1 cellular context compared by ENCODE assay signal in genomic region chr19:11558881-11559828, GRCh38.
TF ChIP-seq lines count a peak whose summit lies in the region.

Gene ELOF1, minus strand, starts transcription at chr19:11559230. Its CDS starts 4,883 bp downstream, at chr19:11554347.

TF ChIP-seq in HepG2, 621 proteins besides CTCF, POLR2A, EP300 and RAD21 (continued from another document and continues in another):
- TF ChIP-seq, protein P1, sequence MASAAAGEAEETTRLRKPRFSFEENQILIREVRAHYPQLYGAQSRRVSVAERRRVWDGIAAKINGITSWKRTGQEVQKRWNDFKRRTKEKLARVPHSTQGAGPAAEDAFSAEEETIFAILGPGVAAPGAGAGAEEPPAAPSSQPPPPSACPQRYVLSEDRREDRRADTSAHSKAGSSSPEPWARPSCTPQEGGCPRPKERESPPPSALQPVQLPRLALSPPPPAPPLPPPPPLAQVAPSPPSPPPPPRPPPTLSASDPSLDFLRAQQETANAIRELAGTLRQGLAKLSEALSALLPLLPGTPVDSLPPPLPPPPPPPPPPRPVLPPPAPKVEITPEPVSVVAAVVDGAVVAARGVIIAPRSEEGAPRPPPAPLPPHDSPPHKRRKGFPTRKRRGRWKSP (CRISPR knock-in tag; IDR thresholded peaks at IDR 0.05) = 0 out of 2 replicates have a peak, but pooled peaks have one; percentile 7
- 0 out of 2 replicates have a peak, but pooled peaks have one; percentile 32 for TF ChIP-seq PHF21A (CRISPR knock-in tag; IDR thresholded peaks at IDR 0.05)
- no peak; the same call in 1 of the 2 replicates for TF ChIP-seq ZZZ3 (CRISPR knock-in tag; IDR thresholded peaks at IDR 0.05; ENCODE audit: borderline replicate concordance)
- TF ChIP-seq RFXAP (CRISPR knock-in tag; IDR thresholded peaks at IDR 0.05; ENCODE audit: borderline replicate concordance) = no peak
- no peak for TF ChIP-seq CEBPG (CRISPR knock-in tag; IDR thresholded peaks at IDR 0.05)
- TF ChIP-seq, protein P2, sequence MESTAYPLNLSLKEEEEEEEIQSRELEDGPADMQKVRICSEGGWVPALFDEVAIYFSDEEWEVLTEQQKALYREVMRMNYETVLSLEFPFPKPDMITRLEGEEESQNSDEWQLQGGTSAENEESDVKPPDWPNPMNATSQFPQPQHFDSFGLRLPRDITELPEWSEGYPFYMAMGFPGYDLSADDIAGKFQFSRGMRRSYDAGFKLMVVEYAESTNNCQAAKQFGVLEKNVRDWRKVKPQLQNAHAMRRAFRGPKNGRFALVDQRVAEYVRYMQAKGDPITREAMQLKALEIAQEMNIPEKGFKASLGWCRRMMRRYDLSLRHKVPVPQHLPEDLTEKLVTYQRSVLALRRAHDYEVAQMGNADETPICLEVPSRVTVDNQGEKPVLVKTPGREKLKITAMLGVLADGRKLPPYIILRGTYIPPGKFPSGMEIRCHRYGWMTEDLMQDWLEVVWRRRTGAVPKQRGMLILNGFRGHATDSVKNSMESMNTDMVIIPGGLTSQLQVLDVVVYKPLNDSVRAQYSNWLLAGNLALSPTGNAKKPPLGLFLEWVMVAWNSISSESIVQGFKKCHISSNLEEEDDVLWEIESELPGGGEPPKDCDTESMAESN (CRISPR knock-in tag; conservative IDR thresholded peaks at IDR 0.05) = peak; percentile 60; the same call in 1 of the 2 replicates
- TF ChIP-seq KDM5A (IDR thresholded peaks at IDR 0.05; ENCODE audit: borderline replicate concordance, low read length) = peak; percentile 72; the same call in 1 of the 2 replicates
- TF ChIP-seq GABPB1 (CRISPR knock-in tag; IDR thresholded peaks at IDR 0.05) = peak; percentile 96
- no peak for TF ChIP-seq ZNF737 (CRISPR knock-in tag; IDR thresholded peaks at IDR 0.05; ENCODE audit: borderline replicate concordance)
- peak; percentile 81 for TF ChIP-seq TEAD3 (CRISPR knock-in tag; optimal IDR thresholded peaks at IDR 0.05; ENCODE audit: borderline replicate concordance)
- no peak for TF ChIP-seq ZNF768 (CRISPR knock-in tag; IDR thresholded peaks at IDR 0.05)
- TF ChIP-seq SIN3A (IDR thresholded peaks at IDR 0.05; ENCODE audit: borderline replicate concordance, low read depth, low read length) = peak; percentile 92; the same call in 1 of the 2 replicates
- TF ChIP-seq ZNF280B (CRISPR knock-in tag; IDR thresholded peaks at IDR 0.05; ENCODE audit: borderline replicate concordance) = 0 out of 2 replicates have a peak, but pooled peaks have one; percentile 26
- peak; percentile 95; the same call in 1 of the 2 replicates for TF ChIP-seq ZNF598 (CRISPR knock-in tag; IDR thresholded peaks at IDR 0.05; ENCODE audit: borderline replicate concordance)
- 0 out of 2 replicates have a peak, but pooled peaks have one; percentile 54 for TF ChIP-seq RELA (CRISPR knock-in tag; IDR thresholded peaks at IDR 0.05)
- peak; percentile 71; the same call in 1 of the 2 replicates for TF ChIP-seq UBTF (CRISPR knock-in tag; IDR thresholded peaks at IDR 0.05)
- no peak for TF ChIP-seq SRF (IDR thresholded peaks at IDR 0.05; ENCODE audit: low read depth, low read length)
- no peak for TF ChIP-seq ZNF382 (CRISPR knock-in tag; IDR thresholded peaks at IDR 0.05; ENCODE audit: borderline replicate concordance)
- no peak for TF ChIP-seq NFATC3 (CRISPR knock-in tag; IDR thresholded peaks at IDR 0.05)
- TF ChIP-seq ZKSCAN5 (CRISPR knock-in tag; IDR thresholded peaks at IDR 0.05) = peak; percentile 31; the same call in 1 of the 2 replicates
- TF ChIP-seq NFAT5 (CRISPR knock-in tag; IDR thresholded peaks at IDR 0.05) = no peak
- TF ChIP-seq, protein P3, sequence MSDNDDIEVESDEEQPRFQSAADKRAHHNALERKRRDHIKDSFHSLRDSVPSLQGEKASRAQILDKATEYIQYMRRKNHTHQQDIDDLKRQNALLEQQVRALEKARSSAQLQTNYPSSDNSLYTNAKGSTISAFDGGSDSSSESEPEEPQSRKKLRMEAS (IDR thresholded peaks at IDR 0.05) = peak; percentile 34; the same call in 1 of the 2 replicates
- peak; percentile 97 for TF ChIP-seq NAIF1 (CRISPR knock-in tag; IDR thresholded peaks at IDR 0.05; ENCODE audit: borderline replicate concordance)
- TF ChIP-seq NR2C2 (CRISPR knock-in tag; IDR thresholded peaks at IDR 0.05; ENCODE audit: borderline replicate concordance) = peak; percentile 66; the same call in 1 of the 2 replicates
- no peak for TF ChIP-seq RFXANK (CRISPR knock-in tag; IDR thresholded peaks at IDR 0.05)
- no peak for TF ChIP-seq ZNF20 (CRISPR knock-in tag; IDR thresholded peaks at IDR 0.05)
- no peak for TF ChIP-seq ZFYVE20 (CRISPR knock-in tag; IDR thresholded peaks at IDR 0.05; ENCODE audit: borderline replicate concordance, low read depth)
- TF ChIP-seq CBX5 (CRISPR knock-in tag; IDR thresholded peaks at IDR 0.05; ENCODE audit: borderline replicate concordance) = no peak
- no peak for TF ChIP-seq HNF4G (IDR thresholded peaks at IDR 0.05; ENCODE audit: borderline replicate concordance, low read depth, low read length)
- no peak for TF ChIP-seq HNF4G (CRISPR knock-in tag; IDR thresholded peaks at IDR 0.05; ENCODE audit: borderline replicate concordance, low read depth)
- TF ChIP-seq, protein P4, sequence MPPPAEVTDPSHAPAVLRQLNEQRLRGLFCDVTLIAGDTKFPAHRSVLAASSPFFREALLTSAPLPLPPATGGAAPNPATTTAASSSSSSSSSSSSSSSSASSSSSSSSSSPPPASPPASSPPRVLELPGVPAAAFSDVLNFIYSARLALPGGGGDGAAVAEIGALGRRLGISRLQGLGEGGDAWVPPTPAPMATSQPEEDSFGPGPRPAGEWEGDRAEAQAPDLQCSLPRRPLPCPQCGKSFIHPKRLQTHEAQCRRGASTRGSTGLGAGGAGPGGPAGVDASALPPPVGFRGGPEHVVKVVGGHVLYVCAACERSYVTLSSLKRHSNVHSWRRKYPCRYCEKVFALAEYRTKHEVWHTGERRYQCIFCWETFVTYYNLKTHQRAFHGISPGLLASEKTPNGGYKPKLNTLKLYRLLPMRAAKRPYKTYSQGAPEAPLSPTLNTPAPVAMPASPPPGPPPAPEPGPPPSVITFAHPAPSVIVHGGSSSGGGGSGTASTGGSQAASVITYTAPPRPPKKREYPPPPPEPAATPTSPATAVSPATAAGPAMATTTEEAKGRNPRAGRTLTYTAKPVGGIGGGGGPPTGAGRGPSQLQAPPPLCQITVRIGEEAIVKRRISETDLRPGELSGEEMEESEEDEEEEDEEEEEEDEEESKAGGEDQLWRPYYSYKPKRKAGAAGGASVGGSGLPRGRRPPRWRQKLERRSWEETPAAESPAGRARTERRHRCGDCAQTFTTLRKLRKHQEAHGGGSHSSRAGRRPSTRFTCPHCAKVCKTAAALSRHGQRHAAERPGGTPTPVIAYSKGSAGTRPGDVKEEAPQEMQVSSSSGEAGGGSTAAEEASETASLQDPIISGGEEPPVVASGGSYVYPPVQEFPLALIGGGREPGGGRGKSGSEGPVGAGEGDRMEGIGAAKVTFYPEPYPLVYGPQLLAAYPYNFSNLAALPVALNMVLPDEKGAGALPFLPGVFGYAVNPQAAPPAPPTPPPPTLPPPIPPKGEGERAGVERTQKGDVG (CRISPR knock-in tag; IDR thresholded peaks at IDR 0.05; ENCODE audit: borderline replicate concordance) = no peak
- TF ChIP-seq CCAR2 (optimal IDR thresholded peaks at IDR 0.05; ENCODE audit: low read depth, low read length) = no peak
- TF ChIP-seq ZNF460 (CRISPR knock-in tag; IDR thresholded peaks at IDR 0.05; ENCODE audit: borderline replicate concordance) = no peak; the same call in 1 of the 2 replicates
- 0 out of 2 replicates have a peak, but pooled peaks have one; percentile 7 for TF ChIP-seq IRX3 (CRISPR knock-in tag; IDR thresholded peaks at IDR 0.05; ENCODE audit: borderline replicate concordance, low read depth)
- no peak for TF ChIP-seq ZNF709 (CRISPR knock-in tag; IDR thresholded peaks at IDR 0.05)
- TF ChIP-seq ZNF33B (CRISPR knock-in tag; IDR thresholded peaks at IDR 0.05) = no peak
- peak; percentile 91 for TF ChIP-seq GATAD1 (CRISPR knock-in tag; IDR thresholded peaks at IDR 0.05)
- peak; percentile 23; the same call in 1 of the 2 replicates for TF ChIP-seq RFX3 (CRISPR knock-in tag; IDR thresholded peaks at IDR 0.05)
- no peak for TF ChIP-seq PRMT3 (CRISPR knock-in tag; IDR thresholded peaks at IDR 0.05; ENCODE audit: borderline replicate concordance, low read depth)
- no peak for TF ChIP-seq ZNF496 (CRISPR knock-in tag; IDR thresholded peaks at IDR 0.05; ENCODE audit: insufficient replicate concordance)
- TF ChIP-seq CREB1 (IDR thresholded peaks at IDR 0.05) = peak; percentile 48
- TF ChIP-seq CREB1 (CRISPR knock-in tag; IDR thresholded peaks at IDR 0.05) = no peak
- TF ChIP-seq KLF9 (CRISPR knock-in tag; IDR thresholded peaks at IDR 0.05; ENCODE audit: low read depth) = no peak
- no peak for TF ChIP-seq DDIT3 (CRISPR knock-in tag; IDR thresholded peaks at IDR 0.05)
- peak; percentile 66; the same call in 1 of the 2 replicates for TF ChIP-seq ZNF605 (CRISPR knock-in tag; IDR thresholded peaks at IDR 0.05)
- peak; percentile 63; the same call in 1 of the 2 replicates for TF ChIP-seq KMT2B (CRISPR knock-in tag; IDR thresholded peaks at IDR 0.05)
- 0 out of 2 replicates have a peak, but pooled peaks have one; percentile 48 for TF ChIP-seq ZSCAN29 (CRISPR knock-in tag; conservative IDR thresholded peaks at IDR 0.05)
- TF ChIP-seq GFI1 (CRISPR knock-in tag; IDR thresholded peaks at IDR 0.05; ENCODE audit: borderline replicate concordance) = no peak
- TF ChIP-seq ZNF333 (CRISPR knock-in tag; IDR thresholded peaks at IDR 0.05; ENCODE audit: borderline replicate concordance) = 0 out of 2 replicates have a peak, but pooled peaks have one; percentile 34
- peak; percentile 69; the same call in 1 of the 2 replicates for TF ChIP-seq ELF3 (CRISPR knock-in tag; IDR thresholded peaks at IDR 0.05)
- TF ChIP-seq HOXA3 (CRISPR knock-in tag; IDR thresholded peaks at IDR 0.05) = peak; percentile 33; the same call in 1 of the 2 replicates
- TF ChIP-seq ZMAT3 (CRISPR knock-in tag; conservative IDR thresholded peaks at IDR 0.05) = peak; percentile 52; the same call in 1 of the 2 replicates
- peak; percentile 30; the same call in 1 of the 2 replicates for TF ChIP-seq SRY (CRISPR knock-in tag; IDR thresholded peaks at IDR 0.05)
- no peak for TF ChIP-seq TCF7 (IDR thresholded peaks at IDR 0.05; ENCODE audit: low read depth)
- no peak for TF ChIP-seq HNRNPH1 (optimal IDR thresholded peaks at IDR 0.05; ENCODE audit: low read depth, low read length)
- peak; percentile 11; the same call in 1 of the 2 replicates for TF ChIP-seq ELF4 (CRISPR knock-in tag; IDR thresholded peaks at IDR 0.05; ENCODE audit: borderline replicate concordance)
